1 cellular context compared by ENCODE assay signal in genomic region chr14:74922752-74923401, GRCh38.
TF ChIP-seq lines count a peak whose summit lies in the region.

A gene with protein sequence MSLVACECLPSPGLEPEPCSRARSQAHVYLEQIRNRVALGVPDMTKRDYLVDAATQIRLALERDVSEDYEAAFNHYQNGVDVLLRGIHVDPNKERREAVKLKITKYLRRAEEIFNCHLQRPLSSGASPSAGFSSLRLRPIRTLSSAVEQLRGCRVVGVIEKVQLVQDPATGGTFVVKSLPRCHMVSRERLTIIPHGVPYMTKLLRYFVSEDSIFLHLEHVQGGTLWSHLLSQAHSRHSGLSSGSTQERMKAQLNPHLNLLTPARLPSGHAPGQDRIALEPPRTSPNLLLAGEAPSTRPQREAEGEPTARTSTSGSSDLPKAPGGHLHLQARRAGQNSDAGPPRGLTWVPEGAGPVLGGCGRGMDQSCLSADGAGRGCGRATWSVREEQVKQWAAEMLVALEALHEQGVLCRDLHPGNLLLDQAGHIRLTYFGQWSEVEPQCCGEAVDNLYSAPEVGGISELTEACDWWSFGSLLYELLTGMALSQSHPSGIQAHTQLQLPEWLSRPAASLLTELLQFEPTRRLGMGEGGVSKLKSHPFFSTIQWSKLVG (minus strand): TSS chr14:74923260. CDS start chr14:74921541, 1,719 bp downstream.

TF ChIP-seq in HepG2, 621 proteins besides CTCF, POLR2A, EP300 and RAD21 (continued from another document and continues in another):
- TF ChIP-seq ARID4A (CRISPR knock-in tag; IDR thresholded peaks at IDR 0.05; ENCODE audit: borderline replicate concordance) (peak; percentile 86), POGZ (CRISPR knock-in tag; IDR thresholded peaks at IDR 0.05) (0 out of 2 replicates have a peak, but pooled peaks have one; percentile 42), ZNF546 (CRISPR knock-in tag; conservative IDR thresholded peaks at IDR 0.05) (no peak), GATAD1 (CRISPR knock-in tag; IDR thresholded peaks at IDR 0.05) (peak; percentile 75), ZNF776 (CRISPR knock-in tag; IDR thresholded peaks at IDR 0.05) (0 out of 2 replicates have a peak, but pooled peaks have one; percentile 50), MNT (IDR thresholded peaks at IDR 0.05) (no peak), ZC3H13 (CRISPR knock-in tag; IDR thresholded peaks at IDR 0.05) (no peak), MXD3 (CRISPR knock-in tag; IDR thresholded peaks at IDR 0.05) (0 out of 2 replicates have a peak, but pooled peaks have one; percentile 37), DMAP1 (CRISPR knock-in tag; IDR thresholded peaks at IDR 0.05) (peak; percentile 58; the same call in 1 of the 2 replicates), HDAC1 (CRISPR knock-in tag; IDR thresholded peaks at IDR 0.05) (peak; percentile 85), KMT2B (CRISPR knock-in tag; IDR thresholded peaks at IDR 0.05) (peak; percentile 64; the same call in 1 of the 2 replicates), HNRNPK (IDR thresholded peaks at IDR 0.05; ENCODE audit: low read depth, low read length, poor library complexity, severe bottlenecking) (peak; percentile 77), ZSCAN25 (CRISPR knock-in tag; IDR thresholded peaks at IDR 0.05) (no peak), ZNF556 (CRISPR knock-in tag; IDR thresholded peaks at IDR 0.05; ENCODE audit: borderline replicate concordance) (peak; percentile 36; the same call in 1 of the 2 replicates), CCDC6 (CRISPR knock-in tag; IDR thresholded peaks at IDR 0.05) (peak; percentile 58; the same call in 1 of the 2 replicates), HMG20B (CRISPR knock-in tag; conservative IDR thresholded peaks at IDR 0.05) (peak; percentile 99), ZBTB10 (CRISPR knock-in tag; IDR thresholded peaks at IDR 0.05; ENCODE audit: borderline replicate concordance) (no peak), ZNF891 (CRISPR knock-in tag; IDR thresholded peaks at IDR 0.05) (0 out of 2 replicates have a peak, but pooled peaks have one; percentile 39), ATF7 (IDR thresholded peaks at IDR 0.05) (peak; percentile 55; the same call in 1 of the 2 replicates), ATF7 (CRISPR knock-in tag; IDR thresholded peaks at IDR 0.05) (peak; percentile 97), SETDB1 (CRISPR knock-in tag; IDR thresholded peaks at IDR 0.05; ENCODE audit: borderline replicate concordance) (no peak), POLR2G (IDR thresholded peaks at IDR 0.05; ENCODE audit: low read depth, low read length) (peak; percentile 72), JUN (CRISPR knock-in tag; IDR thresholded peaks at IDR 0.05) (0 out of 2 replicates have a peak, but pooled peaks have one; percentile 53), ELF3 (CRISPR knock-in tag; IDR thresholded peaks at IDR 0.05) (no peak), PHF8 (CRISPR knock-in tag; IDR thresholded peaks at IDR 0.05) (peak; percentile 87), PTBP1 (IDR thresholded peaks at IDR 0.05; ENCODE audit: low read depth, low read length, poor library complexity, severe bottlenecking) (peak; percentile 36), ZNF616 (CRISPR knock-in tag; IDR thresholded peaks at IDR 0.05; ENCODE audit: low read depth) (no peak), KLF16 (CRISPR knock-in tag; IDR thresholded peaks at IDR 0.05) (peak in 1 of 2 experiments; percentile 32; a peak in 1 of 4 replicates), ZFX (CRISPR knock-in tag; IDR thresholded peaks at IDR 0.05; ENCODE audit: low read depth) (peak; percentile 89), THAP11 (CRISPR knock-in tag; IDR thresholded peaks at IDR 0.05) (peak; percentile 34; the same call in 1 of the 2 replicates)
- TF ChIP-seq, protein P1, sequence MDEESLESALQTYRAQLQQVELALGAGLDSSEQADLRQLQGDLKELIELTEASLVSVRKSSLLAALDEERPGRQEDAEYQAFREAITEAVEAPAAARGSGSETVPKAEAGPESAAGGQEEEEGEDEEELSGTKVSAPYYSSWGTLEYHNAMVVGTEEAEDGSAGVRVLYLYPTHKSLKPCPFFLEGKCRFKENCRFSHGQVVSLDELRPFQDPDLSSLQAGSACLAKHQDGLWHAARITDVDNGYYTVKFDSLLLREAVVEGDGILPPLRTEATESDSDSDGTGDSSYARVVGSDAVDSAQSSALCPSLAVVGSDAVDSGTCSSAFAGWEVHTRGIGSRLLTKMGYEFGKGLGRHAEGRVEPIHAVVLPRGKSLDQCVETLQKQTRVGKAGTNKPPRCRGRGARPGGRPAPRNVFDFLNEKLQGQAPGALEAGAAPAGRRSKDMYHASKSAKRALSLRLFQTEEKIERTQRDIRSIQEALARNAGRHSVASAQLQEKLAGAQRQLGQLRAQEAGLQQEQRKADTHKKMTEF (CRISPR knock-in tag; IDR thresholded peaks at IDR 0.05): peak; percentile 47; the same call in 1 of the 2 replicates
- TF ChIP-seq, protein P2, sequence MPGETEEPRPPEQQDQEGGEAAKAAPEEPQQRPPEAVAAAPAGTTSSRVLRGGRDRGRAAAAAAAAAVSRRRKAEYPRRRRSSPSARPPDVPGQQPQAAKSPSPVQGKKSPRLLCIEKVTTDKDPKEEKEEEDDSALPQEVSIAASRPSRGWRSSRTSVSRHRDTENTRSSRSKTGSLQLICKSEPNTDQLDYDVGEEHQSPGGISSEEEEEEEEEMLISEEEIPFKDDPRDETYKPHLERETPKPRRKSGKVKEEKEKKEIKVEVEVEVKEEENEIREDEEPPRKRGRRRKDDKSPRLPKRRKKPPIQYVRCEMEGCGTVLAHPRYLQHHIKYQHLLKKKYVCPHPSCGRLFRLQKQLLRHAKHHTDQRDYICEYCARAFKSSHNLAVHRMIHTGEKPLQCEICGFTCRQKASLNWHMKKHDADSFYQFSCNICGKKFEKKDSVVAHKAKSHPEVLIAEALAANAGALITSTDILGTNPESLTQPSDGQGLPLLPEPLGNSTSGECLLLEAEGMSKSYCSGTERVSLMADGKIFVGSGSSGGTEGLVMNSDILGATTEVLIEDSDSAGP (CRISPR knock-in tag; IDR thresholded peaks at IDR 0.05; ENCODE audit: borderline replicate concordance): peak; percentile 98
- TF ChIP-seq, protein P3, sequence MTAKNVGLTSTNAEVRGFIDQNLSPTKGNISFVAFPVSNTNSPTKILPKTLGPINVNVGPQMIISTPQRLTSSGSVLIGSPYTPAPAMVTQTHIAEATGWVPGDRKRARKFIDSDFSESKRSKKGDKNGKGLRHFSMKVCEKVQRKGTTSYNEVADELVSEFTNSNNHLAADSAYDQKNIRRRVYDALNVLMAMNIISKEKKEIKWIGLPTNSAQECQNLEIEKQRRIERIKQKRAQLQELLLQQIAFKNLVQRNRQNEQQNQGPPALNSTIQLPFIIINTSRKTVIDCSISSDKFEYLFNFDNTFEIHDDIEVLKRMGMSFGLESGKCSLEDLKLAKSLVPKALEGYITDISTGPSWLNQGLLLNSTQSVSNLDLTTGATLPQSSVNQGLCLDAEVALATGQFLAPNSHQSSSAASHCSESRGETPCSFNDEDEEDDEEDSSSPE (CRISPR knock-in tag; IDR thresholded peaks at IDR 0.05): peak; percentile 33; the same call in 1 of the 2 replicates
- TF ChIP-seq, protein P4, sequence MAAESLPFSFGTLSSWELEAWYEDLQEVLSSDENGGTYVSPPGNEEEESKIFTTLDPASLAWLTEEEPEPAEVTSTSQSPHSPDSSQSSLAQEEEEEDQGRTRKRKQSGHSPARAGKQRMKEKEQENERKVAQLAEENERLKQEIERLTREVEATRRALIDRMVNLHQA (CRISPR knock-in tag; IDR thresholded peaks at IDR 0.05): 0 out of 2 replicates have a peak, but pooled peaks have one; percentile 60
- TF ChIP-seq, protein P5, sequence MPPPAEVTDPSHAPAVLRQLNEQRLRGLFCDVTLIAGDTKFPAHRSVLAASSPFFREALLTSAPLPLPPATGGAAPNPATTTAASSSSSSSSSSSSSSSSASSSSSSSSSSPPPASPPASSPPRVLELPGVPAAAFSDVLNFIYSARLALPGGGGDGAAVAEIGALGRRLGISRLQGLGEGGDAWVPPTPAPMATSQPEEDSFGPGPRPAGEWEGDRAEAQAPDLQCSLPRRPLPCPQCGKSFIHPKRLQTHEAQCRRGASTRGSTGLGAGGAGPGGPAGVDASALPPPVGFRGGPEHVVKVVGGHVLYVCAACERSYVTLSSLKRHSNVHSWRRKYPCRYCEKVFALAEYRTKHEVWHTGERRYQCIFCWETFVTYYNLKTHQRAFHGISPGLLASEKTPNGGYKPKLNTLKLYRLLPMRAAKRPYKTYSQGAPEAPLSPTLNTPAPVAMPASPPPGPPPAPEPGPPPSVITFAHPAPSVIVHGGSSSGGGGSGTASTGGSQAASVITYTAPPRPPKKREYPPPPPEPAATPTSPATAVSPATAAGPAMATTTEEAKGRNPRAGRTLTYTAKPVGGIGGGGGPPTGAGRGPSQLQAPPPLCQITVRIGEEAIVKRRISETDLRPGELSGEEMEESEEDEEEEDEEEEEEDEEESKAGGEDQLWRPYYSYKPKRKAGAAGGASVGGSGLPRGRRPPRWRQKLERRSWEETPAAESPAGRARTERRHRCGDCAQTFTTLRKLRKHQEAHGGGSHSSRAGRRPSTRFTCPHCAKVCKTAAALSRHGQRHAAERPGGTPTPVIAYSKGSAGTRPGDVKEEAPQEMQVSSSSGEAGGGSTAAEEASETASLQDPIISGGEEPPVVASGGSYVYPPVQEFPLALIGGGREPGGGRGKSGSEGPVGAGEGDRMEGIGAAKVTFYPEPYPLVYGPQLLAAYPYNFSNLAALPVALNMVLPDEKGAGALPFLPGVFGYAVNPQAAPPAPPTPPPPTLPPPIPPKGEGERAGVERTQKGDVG (CRISPR knock-in tag; IDR thresholded peaks at IDR 0.05; ENCODE audit: borderline replicate concordance): peak; percentile 27; the same call in 1 of the 2 replicates
- TF ChIP-seq, protein P6, sequence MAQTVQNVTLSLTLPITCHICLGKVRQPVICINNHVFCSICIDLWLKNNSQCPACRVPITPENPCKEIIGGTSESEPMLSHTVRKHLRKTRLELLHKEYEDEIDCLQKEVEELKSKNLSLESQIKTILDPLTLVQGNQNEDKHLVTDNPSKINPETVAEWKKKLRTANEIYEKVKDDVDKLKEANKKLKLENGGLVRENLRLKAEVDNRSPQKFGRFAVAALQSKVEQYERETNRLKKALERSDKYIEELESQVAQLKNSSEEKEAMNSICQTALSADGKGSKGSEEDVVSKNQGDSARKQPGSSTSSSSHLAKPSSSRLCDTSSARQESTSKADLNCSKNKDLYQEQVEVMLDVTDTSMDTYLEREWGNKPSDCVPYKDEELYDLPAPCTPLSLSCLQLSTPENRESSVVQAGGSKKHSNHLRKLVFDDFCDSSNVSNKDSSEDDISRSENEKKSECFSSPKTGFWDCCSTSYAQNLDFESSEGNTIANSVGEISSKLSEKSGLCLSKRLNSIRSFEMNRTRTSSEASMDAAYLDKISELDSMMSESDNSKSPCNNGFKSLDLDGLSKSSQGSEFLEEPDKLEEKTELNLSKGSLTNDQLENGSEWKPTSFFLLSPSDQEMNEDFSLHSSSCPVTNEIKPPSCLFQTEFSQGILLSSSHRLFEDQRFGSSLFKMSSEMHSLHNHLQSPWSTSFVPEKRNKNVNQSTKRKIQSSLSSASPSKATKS (CRISPR knock-in tag; IDR thresholded peaks at IDR 0.05): no peak
